ENCODE assay signal across 1 cellular context in the genomic region with DNA sequence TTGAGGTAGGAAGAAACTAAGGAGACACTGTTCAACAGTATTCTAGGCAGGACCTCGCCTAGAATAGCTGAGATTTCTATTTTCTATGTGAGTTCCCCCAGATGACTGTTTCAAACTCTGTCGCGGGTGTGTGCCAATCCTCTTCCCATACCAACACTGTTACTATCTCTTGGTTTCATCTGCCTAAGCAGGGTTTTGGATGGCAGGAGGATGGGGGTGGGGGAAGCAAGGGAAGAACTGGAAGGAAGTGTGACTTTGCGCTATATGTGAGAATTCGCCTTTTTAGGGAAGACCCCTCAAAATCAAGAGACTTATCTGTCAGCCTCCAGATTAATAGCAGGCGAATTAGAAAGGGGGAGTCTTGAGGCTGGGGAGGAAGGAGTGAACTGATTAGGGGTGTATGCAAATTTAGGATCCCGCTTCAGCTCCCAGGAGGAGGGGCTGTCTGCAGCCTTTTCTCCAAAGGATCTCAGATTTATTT.
TF ChIP-seq lines count a peak whose summit lies in the region.

No MANE protein-coding gene starts in this region.

TF ChIP-seq in HepG2, 621 proteins besides CTCF, POLR2A, EP300 and RAD21:
- TF ChIP-seq HNF4G (IDR thresholded peaks at IDR 0.05; ENCODE audit: borderline replicate concordance, low read depth, low read length) (no peak), HNF4G (CRISPR knock-in tag; IDR thresholded peaks at IDR 0.05; ENCODE audit: borderline replicate concordance, low read depth) (no peak), SNAPC4 (CRISPR knock-in tag; IDR thresholded peaks at IDR 0.05) (peak; percentile 70; the same call in 1 of the 2 replicates), SNAPC2 (CRISPR knock-in tag; IDR thresholded peaks at IDR 0.05) (peak; percentile 13; the same call in 1 of the 2 replicates), PCBP2 (optimal IDR thresholded peaks at IDR 0.05; ENCODE audit: low read depth, low read length, poor library complexity, severe bottlenecking) (peak; percentile 85), ZNF234 (CRISPR knock-in tag; conservative IDR thresholded peaks at IDR 0.05) (no peak), NFIC (IDR thresholded peaks at IDR 0.05; ENCODE audit: low read length) (peak; percentile 28), FLYWCH1 (CRISPR knock-in tag; IDR thresholded peaks at IDR 0.05) (no peak), WIZ (CRISPR knock-in tag; IDR thresholded peaks at IDR 0.05) (no peak), MZF1 (CRISPR knock-in tag; IDR thresholded peaks at IDR 0.05; ENCODE audit: borderline replicate concordance) (no peak), NFATC3 (CRISPR knock-in tag; IDR thresholded peaks at IDR 0.05) (0 out of 2 replicates have a peak, but pooled peaks have one; percentile 2), ZSCAN30 (CRISPR knock-in tag; IDR thresholded peaks at IDR 0.05) (0 out of 2 replicates have a peak, but pooled peaks have one; percentile 43), NFE2L1 (CRISPR knock-in tag; IDR thresholded peaks at IDR 0.05; ENCODE audit: borderline replicate concordance) (no peak), ZNF18 (CRISPR knock-in tag; IDR thresholded peaks at IDR 0.05; ENCODE audit: insufficient replicate concordance) (peak; percentile 19), ZMYM2 (CRISPR knock-in tag; IDR thresholded peaks at IDR 0.05) (0 out of 2 replicates have a peak, but pooled peaks have one; percentile 8), MTF2 (CRISPR knock-in tag; IDR thresholded peaks at IDR 0.05; ENCODE audit: borderline replicate concordance) (0 out of 2 replicates have a peak, but pooled peaks have one; percentile 11), IRX3 (CRISPR knock-in tag; IDR thresholded peaks at IDR 0.05; ENCODE audit: borderline replicate concordance, low read depth) (no peak), EEA1 (CRISPR knock-in tag; IDR thresholded peaks at IDR 0.05; ENCODE audit: borderline replicate concordance) (peak; percentile 21; the same call in 1 of the 2 replicates), ZNF773 (CRISPR knock-in tag; IDR thresholded peaks at IDR 0.05; ENCODE audit: borderline replicate concordance) (no peak), LCORL (IDR thresholded peaks at IDR 0.05) (0 out of 2 replicates have a peak, but pooled peaks have one; percentile 9), LCORL (CRISPR knock-in tag; IDR thresholded peaks at IDR 0.05) (no peak), HOXA7 (CRISPR knock-in tag; IDR thresholded peaks at IDR 0.05) (no peak), ZSCAN21 (CRISPR knock-in tag; IDR thresholded peaks at IDR 0.05; ENCODE audit: borderline replicate concordance) (no peak; the same call in 1 of the 2 replicates), ZNF550 (CRISPR knock-in tag; IDR thresholded peaks at IDR 0.05; ENCODE audit: borderline replicate concordance) (no peak), ZNF7 (CRISPR knock-in tag; IDR thresholded peaks at IDR 0.05) (no peak), ZMYM4 (CRISPR knock-in tag; IDR thresholded peaks at IDR 0.05) (no peak), ZC3H4 (CRISPR knock-in tag; IDR thresholded peaks at IDR 0.05; ENCODE audit: borderline replicate concordance) (peak; percentile 60), BRD4 (CRISPR knock-in tag; IDR thresholded peaks at IDR 0.05) (no peak), ZNF777 (CRISPR knock-in tag; IDR thresholded peaks at IDR 0.05) (no peak), ZBTB33 (CRISPR knock-in tag; IDR thresholded peaks at IDR 0.05) (0 out of 2 replicates have a peak, but pooled peaks have one; percentile 28), ZNF562 (CRISPR knock-in tag; IDR thresholded peaks at IDR 0.05; ENCODE audit: borderline replicate concordance) (no peak), SKIL (CRISPR knock-in tag; IDR thresholded peaks at IDR 0.05; ENCODE audit: borderline replicate concordance) (no peak)
- TF ChIP-seq, protein P1, sequence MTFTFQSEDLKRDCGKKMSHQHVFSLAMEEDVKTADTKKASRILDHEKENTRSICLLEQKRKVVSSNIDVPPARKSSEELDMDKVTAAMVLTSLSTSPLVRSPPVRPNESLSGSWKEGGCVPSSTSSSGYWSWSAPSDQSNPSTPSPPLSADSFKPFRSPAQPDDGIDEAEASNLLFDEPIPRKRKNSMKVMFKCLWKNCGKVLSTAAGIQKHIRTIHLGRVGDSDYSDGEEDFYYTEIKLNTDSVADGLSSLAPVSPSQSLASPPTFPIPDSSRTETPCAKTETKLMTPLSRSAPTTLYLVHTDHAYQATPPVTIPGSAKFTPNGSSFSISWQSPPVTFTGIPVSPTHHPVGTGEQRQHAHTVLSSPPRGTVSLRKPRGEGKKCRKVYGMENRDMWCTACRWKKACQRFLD (CRISPR knock-in tag; IDR thresholded peaks at IDR 0.05; ENCODE audit: borderline replicate concordance), result 0 out of 2 replicates have a peak, but pooled peaks have one; percentile 7
- TF ChIP-seq, protein P2, sequence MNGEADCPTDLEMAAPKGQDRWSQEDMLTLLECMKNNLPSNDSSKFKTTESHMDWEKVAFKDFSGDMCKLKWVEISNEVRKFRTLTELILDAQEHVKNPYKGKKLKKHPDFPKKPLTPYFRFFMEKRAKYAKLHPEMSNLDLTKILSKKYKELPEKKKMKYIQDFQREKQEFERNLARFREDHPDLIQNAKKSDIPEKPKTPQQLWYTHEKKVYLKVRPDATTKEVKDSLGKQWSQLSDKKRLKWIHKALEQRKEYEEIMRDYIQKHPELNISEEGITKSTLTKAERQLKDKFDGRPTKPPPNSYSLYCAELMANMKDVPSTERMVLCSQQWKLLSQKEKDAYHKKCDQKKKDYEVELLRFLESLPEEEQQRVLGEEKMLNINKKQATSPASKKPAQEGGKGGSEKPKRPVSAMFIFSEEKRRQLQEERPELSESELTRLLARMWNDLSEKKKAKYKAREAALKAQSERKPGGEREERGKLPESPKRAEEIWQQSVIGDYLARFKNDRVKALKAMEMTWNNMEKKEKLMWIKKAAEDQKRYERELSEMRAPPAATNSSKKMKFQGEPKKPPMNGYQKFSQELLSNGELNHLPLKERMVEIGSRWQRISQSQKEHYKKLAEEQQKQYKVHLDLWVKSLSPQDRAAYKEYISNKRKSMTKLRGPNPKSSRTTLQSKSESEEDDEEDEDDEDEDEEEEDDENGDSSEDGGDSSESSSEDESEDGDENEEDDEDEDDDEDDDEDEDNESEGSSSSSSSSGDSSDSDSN (CRISPR knock-in tag; IDR thresholded peaks at IDR 0.05), result no peak
